8 cellular contexts compared by ENCODE assay signal in genomic region chr14:43934102-43934501, GRCh38.
"Had no signal": no experiment of that assay in that cellular context is flagged by ENCODE, and none has a peak within 500 bp of the region (broad histone marks: within the 10 kb centered on the region; RNA-seq: fewer than 3 reads in every experiment).

No MANE protein-coding gene starts in this region.

- DNase-seq: GDM1, GF-D8 had no signal

- ATAC-seq: GM12878 had no signal

- H3K4me3 ChIP-seq: GM12878 had no signal

- FAIRE-seq: G401.6, GM12878, GM12891, GM12892, GM18507, GM19239 had no signal
